ENCODE assay signal across 1 cellular context in the genomic region with DNA sequence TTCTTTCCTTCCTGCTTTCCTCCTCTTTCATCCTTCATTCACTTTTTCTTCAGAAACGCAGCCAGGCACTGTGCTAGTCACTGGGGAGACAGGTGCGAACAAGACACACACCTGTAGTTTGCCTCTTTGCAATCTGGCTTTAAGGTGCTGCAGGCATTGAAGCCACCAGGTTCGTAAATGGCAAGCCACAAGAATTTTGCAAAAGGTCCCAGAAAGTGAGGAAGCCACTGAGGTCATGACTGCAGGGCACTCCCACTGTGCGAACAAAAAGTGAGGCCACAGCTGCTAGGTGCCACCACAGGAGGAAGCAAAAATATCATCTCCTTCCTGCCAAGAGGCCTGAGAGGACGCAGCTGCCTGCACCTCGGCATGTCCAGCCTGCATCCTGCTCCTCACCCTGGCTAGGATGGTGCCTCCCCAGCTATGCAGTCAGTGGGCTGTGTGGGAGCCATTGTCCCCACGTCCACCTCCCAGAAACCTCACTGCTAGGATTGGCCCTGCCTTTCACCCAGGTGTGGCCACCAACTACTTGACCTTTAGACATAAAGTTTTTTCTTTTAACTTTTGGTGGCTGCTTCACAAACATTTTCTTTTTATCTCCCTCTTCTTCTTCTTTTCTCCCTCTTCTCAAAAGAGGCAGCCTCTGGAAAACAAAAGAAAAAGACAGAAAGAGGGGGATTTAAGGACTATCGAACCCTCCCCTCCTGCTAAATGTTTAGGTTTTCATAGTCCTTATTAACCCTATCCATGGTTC.
TF ChIP-seq lines count a peak whose summit lies in the region.

No MANE protein-coding gene starts in this region.

TF ChIP-seq in K562, 482 proteins besides CTCF, POLR2A, EP300 and RAD21 (continued from another document):
- TF ChIP-seq, protein P1, sequence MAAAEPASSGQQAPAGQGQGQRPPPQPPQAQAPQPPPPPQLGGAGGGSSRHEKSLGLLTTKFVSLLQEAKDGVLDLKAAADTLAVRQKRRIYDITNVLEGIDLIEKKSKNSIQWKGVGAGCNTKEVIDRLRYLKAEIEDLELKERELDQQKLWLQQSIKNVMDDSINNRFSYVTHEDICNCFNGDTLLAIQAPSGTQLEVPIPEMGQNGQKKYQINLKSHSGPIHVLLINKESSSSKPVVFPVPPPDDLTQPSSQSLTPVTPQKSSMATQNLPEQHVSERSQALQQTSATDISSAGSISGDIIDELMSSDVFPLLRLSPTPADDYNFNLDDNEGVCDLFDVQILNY (CRISPR knock-in tag; IDR thresholded peaks at IDR 0.05): no peak
TF ChIP-seq in K562: peak in this region for 2.
